Comparison of ENCODE assay signal across 1 cellular context in the genomic region with DNA sequence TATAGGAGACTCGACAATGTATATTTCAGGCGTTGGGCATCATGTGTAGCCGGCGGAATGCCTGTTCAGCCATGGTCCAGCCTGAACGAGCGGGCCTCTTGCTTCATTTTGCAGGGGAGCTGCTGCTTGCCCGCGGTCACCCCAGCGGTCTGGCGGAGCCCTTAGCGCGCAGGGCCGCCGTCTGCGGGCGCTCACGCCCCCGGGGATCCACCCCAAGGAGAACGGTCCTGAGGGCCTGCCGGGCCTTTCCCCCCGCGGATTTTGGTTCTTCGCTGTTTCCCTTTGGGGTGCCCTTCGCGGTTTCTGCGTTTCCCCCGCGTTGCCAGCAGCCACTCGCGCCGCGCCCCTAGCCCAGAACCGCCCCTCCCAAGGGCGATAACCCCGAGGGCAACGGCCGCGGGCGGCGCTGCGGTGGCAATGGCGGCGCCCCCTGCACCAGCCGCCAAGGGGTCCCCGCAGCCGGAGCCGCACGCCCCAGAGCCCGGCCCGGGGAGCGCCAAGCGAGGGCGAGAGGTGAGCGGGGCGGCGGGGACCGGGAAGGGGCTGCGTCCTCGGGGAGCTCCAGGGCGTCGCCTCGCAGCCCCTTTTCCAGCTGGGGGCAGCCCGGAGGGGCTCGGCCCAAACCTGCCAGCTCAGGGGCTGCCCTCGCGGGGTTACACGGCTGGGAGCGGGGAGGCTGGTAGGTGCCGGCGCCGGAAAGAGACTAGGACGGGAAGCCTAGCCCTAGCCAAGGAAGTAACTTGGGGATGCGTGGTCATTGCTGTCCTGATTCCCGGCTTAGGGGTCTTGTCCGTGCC.
TF ChIP-seq lines count a peak whose summit lies in the region.

A gene with protein sequence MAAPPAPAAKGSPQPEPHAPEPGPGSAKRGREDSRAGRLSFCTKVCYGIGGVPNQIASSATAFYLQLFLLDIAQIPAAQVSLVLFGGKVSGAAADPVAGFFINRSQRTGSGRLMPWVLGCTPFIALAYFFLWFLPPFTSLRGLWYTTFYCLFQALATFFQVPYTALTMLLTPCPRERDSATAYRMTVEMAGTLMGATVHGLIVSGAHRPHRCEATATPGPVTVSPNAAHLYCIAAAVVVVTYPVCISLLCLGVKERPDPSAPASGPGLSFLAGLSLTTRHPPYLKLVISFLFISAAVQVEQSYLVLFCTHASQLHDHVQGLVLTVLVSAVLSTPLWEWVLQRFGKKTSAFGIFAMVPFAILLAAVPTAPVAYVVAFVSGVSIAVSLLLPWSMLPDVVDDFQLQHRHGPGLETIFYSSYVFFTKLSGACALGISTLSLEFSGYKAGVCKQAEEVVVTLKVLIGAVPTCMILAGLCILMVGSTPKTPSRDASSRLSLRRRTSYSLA (plus strand): TSS at position 406 of the 797 bp plus-strand sequence. CDS start 12 bp downstream, at position 418.

TF ChIP-seq in K562, 482 proteins besides CTCF, POLR2A, EP300 and RAD21 (continued from another document and continues in another):
- TF ChIP-seq, protein P1, sequence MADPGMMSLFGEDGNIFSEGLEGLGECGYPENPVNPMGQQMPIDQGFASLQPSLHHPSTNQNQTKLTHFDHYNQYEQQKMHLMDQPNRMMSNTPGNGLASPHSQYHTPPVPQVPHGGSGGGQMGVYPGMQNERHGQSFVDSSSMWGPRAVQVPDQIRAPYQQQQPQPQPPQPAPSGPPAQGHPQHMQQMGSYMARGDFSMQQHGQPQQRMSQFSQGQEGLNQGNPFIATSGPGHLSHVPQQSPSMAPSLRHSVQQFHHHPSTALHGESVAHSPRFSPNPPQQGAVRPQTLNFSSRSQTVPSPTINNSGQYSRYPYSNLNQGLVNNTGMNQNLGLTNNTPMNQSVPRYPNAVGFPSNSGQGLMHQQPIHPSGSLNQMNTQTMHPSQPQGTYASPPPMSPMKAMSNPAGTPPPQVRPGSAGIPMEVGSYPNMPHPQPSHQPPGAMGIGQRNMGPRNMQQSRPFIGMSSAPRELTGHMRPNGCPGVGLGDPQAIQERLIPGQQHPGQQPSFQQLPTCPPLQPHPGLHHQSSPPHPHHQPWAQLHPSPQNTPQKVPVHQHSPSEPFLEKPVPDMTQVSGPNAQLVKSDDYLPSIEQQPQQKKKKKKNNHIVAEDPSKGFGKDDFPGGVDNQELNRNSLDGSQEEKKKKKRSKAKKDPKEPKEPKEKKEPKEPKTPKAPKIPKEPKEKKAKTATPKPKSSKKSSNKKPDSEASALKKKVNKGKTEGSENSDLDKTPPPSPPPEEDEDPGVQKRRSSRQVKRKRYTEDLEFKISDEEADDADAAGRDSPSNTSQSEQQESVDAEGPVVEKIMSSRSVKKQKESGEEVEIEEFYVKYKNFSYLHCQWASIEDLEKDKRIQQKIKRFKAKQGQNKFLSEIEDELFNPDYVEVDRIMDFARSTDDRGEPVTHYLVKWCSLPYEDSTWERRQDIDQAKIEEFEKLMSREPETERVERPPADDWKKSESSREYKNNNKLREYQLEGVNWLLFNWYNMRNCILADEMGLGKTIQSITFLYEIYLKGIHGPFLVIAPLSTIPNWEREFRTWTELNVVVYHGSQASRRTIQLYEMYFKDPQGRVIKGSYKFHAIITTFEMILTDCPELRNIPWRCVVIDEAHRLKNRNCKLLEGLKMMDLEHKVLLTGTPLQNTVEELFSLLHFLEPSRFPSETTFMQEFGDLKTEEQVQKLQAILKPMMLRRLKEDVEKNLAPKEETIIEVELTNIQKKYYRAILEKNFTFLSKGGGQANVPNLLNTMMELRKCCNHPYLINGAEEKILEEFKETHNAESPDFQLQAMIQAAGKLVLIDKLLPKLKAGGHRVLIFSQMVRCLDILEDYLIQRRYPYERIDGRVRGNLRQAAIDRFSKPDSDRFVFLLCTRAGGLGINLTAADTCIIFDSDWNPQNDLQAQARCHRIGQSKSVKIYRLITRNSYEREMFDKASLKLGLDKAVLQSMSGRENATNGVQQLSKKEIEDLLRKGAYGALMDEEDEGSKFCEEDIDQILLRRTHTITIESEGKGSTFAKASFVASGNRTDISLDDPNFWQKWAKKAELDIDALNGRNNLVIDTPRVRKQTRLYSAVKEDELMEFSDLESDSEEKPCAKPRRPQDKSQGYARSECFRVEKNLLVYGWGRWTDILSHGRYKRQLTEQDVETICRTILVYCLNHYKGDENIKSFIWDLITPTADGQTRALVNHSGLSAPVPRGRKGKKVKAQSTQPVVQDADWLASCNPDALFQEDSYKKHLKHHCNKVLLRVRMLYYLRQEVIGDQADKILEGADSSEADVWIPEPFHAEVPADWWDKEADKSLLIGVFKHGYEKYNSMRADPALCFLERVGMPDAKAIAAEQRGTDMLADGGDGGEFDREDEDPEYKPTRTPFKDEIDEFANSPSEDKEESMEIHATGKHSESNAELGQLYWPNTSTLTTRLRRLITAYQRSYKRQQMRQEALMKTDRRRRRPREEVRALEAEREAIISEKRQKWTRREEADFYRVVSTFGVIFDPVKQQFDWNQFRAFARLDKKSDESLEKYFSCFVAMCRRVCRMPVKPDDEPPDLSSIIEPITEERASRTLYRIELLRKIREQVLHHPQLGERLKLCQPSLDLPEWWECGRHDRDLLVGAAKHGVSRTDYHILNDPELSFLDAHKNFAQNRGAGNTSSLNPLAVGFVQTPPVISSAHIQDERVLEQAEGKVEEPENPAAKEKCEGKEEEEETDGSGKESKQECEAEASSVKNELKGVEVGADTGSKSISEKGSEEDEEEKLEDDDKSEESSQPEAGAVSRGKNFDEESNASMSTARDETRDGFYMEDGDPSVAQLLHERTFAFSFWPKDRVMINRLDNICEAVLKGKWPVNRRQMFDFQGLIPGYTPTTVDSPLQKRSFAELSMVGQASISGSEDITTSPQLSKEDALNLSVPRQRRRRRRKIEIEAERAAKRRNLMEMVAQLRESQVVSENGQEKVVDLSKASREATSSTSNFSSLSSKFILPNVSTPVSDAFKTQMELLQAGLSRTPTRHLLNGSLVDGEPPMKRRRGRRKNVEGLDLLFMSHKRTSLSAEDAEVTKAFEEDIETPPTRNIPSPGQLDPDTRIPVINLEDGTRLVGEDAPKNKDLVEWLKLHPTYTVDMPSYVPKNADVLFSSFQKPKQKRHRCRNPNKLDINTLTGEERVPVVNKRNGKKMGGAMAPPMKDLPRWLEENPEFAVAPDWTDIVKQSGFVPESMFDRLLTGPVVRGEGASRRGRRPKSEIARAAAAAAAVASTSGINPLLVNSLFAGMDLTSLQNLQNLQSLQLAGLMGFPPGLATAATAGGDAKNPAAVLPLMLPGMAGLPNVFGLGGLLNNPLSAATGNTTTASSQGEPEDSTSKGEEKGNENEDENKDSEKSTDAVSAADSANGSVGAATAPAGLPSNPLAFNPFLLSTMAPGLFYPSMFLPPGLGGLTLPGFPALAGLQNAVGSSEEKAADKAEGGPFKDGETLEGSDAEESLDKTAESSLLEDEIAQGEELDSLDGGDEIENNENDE (IDR thresholded peaks at IDR 0.05; ENCODE audit: low read depth, low read length) = no peak
- 0 out of 2 replicates have a peak, but pooled peaks have one; percentile 80 for TF ChIP-seq ZBTB9 (CRISPR knock-in tag; IDR thresholded peaks at IDR 0.05)
- 0 out of 2 replicates have a peak, but pooled peaks have one; percentile 38 for TF ChIP-seq ZNF175 (CRISPR knock-in tag; IDR thresholded peaks at IDR 0.05; ENCODE audit: low read depth)
- TF ChIP-seq FOS (IDR thresholded peaks at IDR 0.05; ENCODE audit: extremely low read depth, insufficient read length) = no peak
- TF ChIP-seq CXXC5 (CRISPR knock-in tag; IDR thresholded peaks at IDR 0.05) = peak; percentile 71
- no peak for TF ChIP-seq CUX1 (CRISPR knock-in tag; IDR thresholded peaks at IDR 0.05)
- TF ChIP-seq SIN3A (IDR thresholded peaks at IDR 0.05; ENCODE audit: borderline replicate concordance in 2 of 2, control insufficient read depth in 1 of 2, low read depth in 2 of 2, low read length in 2 of 2) = no peak
- TF ChIP-seq, protein P2, sequence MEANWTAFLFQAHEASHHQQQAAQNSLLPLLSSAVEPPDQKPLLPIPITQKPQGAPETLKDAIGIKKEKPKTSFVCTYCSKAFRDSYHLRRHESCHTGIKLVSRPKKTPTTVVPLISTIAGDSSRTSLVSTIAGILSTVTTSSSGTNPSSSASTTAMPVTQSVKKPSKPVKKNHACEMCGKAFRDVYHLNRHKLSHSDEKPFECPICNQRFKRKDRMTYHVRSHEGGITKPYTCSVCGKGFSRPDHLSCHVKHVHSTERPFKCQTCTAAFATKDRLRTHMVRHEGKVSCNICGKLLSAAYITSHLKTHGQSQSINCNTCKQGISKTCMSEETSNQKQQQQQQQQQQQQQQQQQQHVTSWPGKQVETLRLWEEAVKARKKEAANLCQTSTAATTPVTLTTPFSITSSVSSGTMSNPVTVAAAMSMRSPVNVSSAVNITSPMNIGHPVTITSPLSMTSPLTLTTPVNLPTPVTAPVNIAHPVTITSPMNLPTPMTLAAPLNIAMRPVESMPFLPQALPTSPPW (CRISPR knock-in tag; IDR thresholded peaks at IDR 0.05) = peak; percentile 79
- TF ChIP-seq SLC30A9 (CRISPR knock-in tag; IDR thresholded peaks at IDR 0.05) = 0 out of 2 replicates have a peak, but pooled peaks have one; percentile 62
- TF ChIP-seq ZFX (CRISPR knock-in tag; IDR thresholded peaks at IDR 0.05) = peak; percentile 63
- 0 out of 2 replicates have a peak, but pooled peaks have one; percentile 13 for TF ChIP-seq PHB (CRISPR knock-in tag; IDR thresholded peaks at IDR 0.05)
- peak; percentile 78 for TF ChIP-seq ZNF589 (CRISPR knock-in tag; IDR thresholded peaks at IDR 0.05; ENCODE audit: low read depth)
- peak; percentile 9; the same call in 1 of the 2 replicates for TF ChIP-seq BCL6 (CRISPR knock-in tag; IDR thresholded peaks at IDR 0.05)
- peak; percentile 90 for TF ChIP-seq ZNF395 (CRISPR knock-in tag; IDR thresholded peaks at IDR 0.05)
- TF ChIP-seq, protein P3, sequence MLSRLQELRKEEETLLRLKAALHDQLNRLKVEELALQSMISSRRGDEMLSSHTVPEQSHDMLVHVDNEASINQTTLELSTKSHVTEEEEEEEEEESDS (CRISPR knock-in tag; IDR thresholded peaks at IDR 0.05) = no peak
- no peak for TF ChIP-seq PHF20 (IDR thresholded peaks at IDR 0.05; ENCODE audit: partially characterized antibody)
- TF ChIP-seq MCM2 (IDR thresholded peaks at IDR 0.05; ENCODE audit: low read depth) = no peak
- peak; percentile 79 for TF ChIP-seq SMAD4 (CRISPR knock-in tag; conservative IDR thresholded peaks at IDR 0.05)
- TF ChIP-seq L3MBTL2 (IDR thresholded peaks at IDR 0.05) = peak; percentile 91
- no peak for TF ChIP-seq PHB2 (IDR thresholded peaks at IDR 0.05; ENCODE audit: low read depth)
- no peak for TF ChIP-seq OTX1 (CRISPR knock-in tag; IDR thresholded peaks at IDR 0.05)
- TF ChIP-seq JUN (IDR thresholded peaks at IDR 0.05; ENCODE audit: borderline replicate concordance, low read depth, low read length) = no peak
- no peak for TF ChIP-seq JUN (CRISPR knock-in tag; IDR thresholded peaks at IDR 0.05; ENCODE audit: borderline replicate concordance)
- peak; percentile 34; the same call in 1 of the 2 replicates for TF ChIP-seq MYC (IDR thresholded peaks at IDR 0.05; ENCODE audit: low read depth, low read length)
- 0 out of 2 replicates have a peak, but pooled peaks have one; percentile 43 for TF ChIP-seq MYC (CRISPR knock-in tag; IDR thresholded peaks at IDR 0.05; ENCODE audit: borderline replicate concordance, low read depth)
- no peak for TF ChIP-seq HEY1 (CRISPR knock-in tag; IDR thresholded peaks at IDR 0.05; ENCODE audit: borderline replicate concordance)
- TF ChIP-seq RBM14 (IDR thresholded peaks at IDR 0.05; ENCODE audit: borderline replicate concordance, insufficient read depth, low read depth, low read length) = peak; percentile 56; the same call in 1 of the 2 replicates
- peak; percentile 87 for TF ChIP-seq GATAD2B (IDR thresholded peaks at IDR 0.05; ENCODE audit: borderline replicate concordance)
